In genomic region chr4:54654753-54655152, GRCh38 we compare ENCODE assay signal across 8 cellular contexts. TPM values are rescaled to one million over a fixed set of nuclear protein-coding genes. Genes with fewer than 3 reads are reported as not detected.
"Had no signal": no experiment of that assay in that cellular context is flagged by ENCODE, and none has a peak within 500 bp of the region (broad histone marks: within the 10 kb centered on the region; RNA-seq: fewer than 3 reads in every experiment).

No MANE protein-coding gene starts in this region.

- H2AFZ ChIP-seq: GM23338 had no signal

- H3K9me3 ChIP-seq: HAP-1 had no signal

- H3K36me3 ChIP-seq: HAP-1 had no signal

- H3K4me2 ChIP-seq: GM23338 had no signal

- DNase-seq: H7, IMR-90, KG1 had no signal

- H3K4me3 ChIP-seq: GM23338, HAP-1 had no signal

- FAIRE-seq: HTR-8/SVneo had no signal

- ATAC-seq: GM23338, HCT116 had no signal

RNA-seq across cellular contexts. Expression of gene KIT, which starts 3.0 kb away (rescaled TPM):
- total RNA-seq: HT-29 had no signal
